Comparison of ENCODE assay signal across 13 cellular contexts in genomic region chr7:44562622-44562962, GRCh38. TPM values are rescaled to one million over a fixed set of nuclear protein-coding genes. Genes with fewer than 3 reads are reported as not detected.
A peak's percentile ranks its signal among the peaks of the same experiment; 100 is the strongest.
DNase-seq lines count a peak whose midpoint lies in the region; ATAC-seq, FAIRE-seq and TF ChIP-seq lines count a peak whose summit lies in the region.
"Not testable (repeated sequence)": the region's sequence is repeated elsewhere in the genome, so short reads cannot be mapped to it uniquely, and the experiment has no call there.
"Had no signal": no experiment of that assay in that cellular context is flagged by ENCODE, and none has a peak within 500 bp of the region (broad histone marks: within the 10 kb centered on the region; RNA-seq: fewer than 3 reads in every experiment).

No MANE protein-coding gene starts in this region.

- H3K9me3 ChIP-seq in Caco-2; HEK293 (ENCODE audit: control insufficient read depth, insufficient read depth, low read depth, low read length); IMR-90 (ENCODE audit: control insufficient read depth, insufficient read depth, low read length); PC-9 (ENCODE audit: insufficient read depth, low read depth); HepG2 (ENCODE audit: low read length); subcutaneous abdominal adipose tissue (ENCODE audit: control insufficient read depth in 5 of 5, low read length in 5 of 5): not testable (repeated sequence)

- not testable (repeated sequence) for H2AK5ac ChIP-seq in IMR-90 (ENCODE audit: low read depth, low read length)

- H3K4me3 Mint-ChIP-seq in Caco-2 (ENCODE audit: unreplicated experiment); MCF 10A (ENCODE audit: unreplicated experiment): not testable (repeated sequence)

- not testable (repeated sequence) for H2BK15ac ChIP-seq in IMR-90 (ENCODE audit: low read depth, low read length)

- not testable (repeated sequence) for H4K91ac ChIP-seq in IMR-90 (ENCODE audit: insufficient read depth, low read depth, low read length)

- intact Hi-C loops in Caco-2 (cut with micrococcal nuclease; ENCODE audit: unreplicated experiment); IMR-90 (cut with micrococcal nuclease); MCF 10A (cut with micrococcal nuclease); HepG2 (cut with micrococcal nuclease; ENCODE audit: unreplicated experiment): not testable (repeated sequence)
- intact Hi-C loops in PC-9 (cut with micrococcal nuclease; ENCODE audit: unreplicated experiment), result loop anchor here (10.0 kb wide), 1 partner anchor 188 kb away; no protein-coding TSS in a partner anchor

- peak overlapping the region; percentile 68 for H2AK9ac ChIP-seq in IMR-90 (replicated peaks; ENCODE audit: low read depth, low read length, poor library complexity)

- H3K36me3 ChIP-seq in Caco-2 (ENCODE audit: control insufficient read depth, insufficient read depth, low read length), result peaks cover 11% of the 10 kb centered on the region
- peaks cover 11 to 40% of the 10 kb centered on the region in 2 experiments; a peak in 2 of 3 replicates for H3K36me3 ChIP-seq in HEK293 (ENCODE audit: control insufficient read depth in 2 of 2, insufficient read depth in 1 of 2, low read length in 2 of 2)
- peaks cover 31% of the 10 kb centered on the region for H3K36me3 ChIP-seq in IMR-90 (ENCODE audit: control insufficient read depth, insufficient read depth, low read length)
- peaks cover 20% of the 10 kb centered on the region for H3K36me3 ChIP-seq in PC-9 (ENCODE audit: low read depth)
- H3K36me3 ChIP-seq in HepG2 (replicated peaks in 1 of 2; ENCODE audit: control insufficient read depth in 1 of 2, insufficient read depth in 2 of 2, low read length in 2 of 2), result peaks cover 12 to 29% of the 10 kb centered on the region in 2 experiments
- H3K36me3 ChIP-seq in subcutaneous abdominal adipose tissue (ENCODE audit: control insufficient read depth in 5 of 5, insufficient read depth in 5 of 5, low read length in 5 of 5), result peaks cover 0 to 42% (median 32%) of the 10 kb centered on the region in 5 donors

- H3K9me2 ChIP-seq in PC-9 (ENCODE audit: insufficient read depth), result not testable (repeated sequence)

- H3K23ac ChIP-seq in IMR-90 (ENCODE audit: low read depth, low read length), result not testable (repeated sequence)

- not testable (repeated sequence) for H2AFZ ChIP-seq in IMR-90 (replicated peaks; ENCODE audit: low read length, poor library complexity); PC-9; HepG2 (ENCODE audit: low read length)

- H3K9ac ChIP-seq in IMR-90 (ENCODE audit: low read depth, low read length); HepG2 (ENCODE audit: insufficient read depth, low read depth, low read length); subcutaneous abdominal adipose tissue (ENCODE audit: low read length in 5 of 5): not testable (repeated sequence)

- CTCF ChIA-PET in Caco-2 (lab: Charles Lee), result interaction anchor here (0.6 to 0.9 kb wide), 2 partner anchors 11 to 342 kb away, joined by 3 read pairs; no protein-coding TSS in a partner anchor
- CTCF ChIA-PET in HEK293 (lab: Yijun Ruan, JAX), result interaction anchor here (1.3 kb wide), 1 partner anchor 322 kb away, joined by 3 read pairs; no protein-coding TSS in a partner anchor
- CTCF ChIA-PET in IMR-90 (lab: Yijun Ruan, JAX); PC-9 (lab: Charles Lee); HepG2 (lab: Yijun Ruan, JAX; ENCODE audit: low intra/inter-chr PET ratio, low total read pairs): not testable (repeated sequence)
- CTCF ChIA-PET in MCF 10A (lab: Yijun Ruan, JAX), result interaction anchor here (0.6 to 4.3 kb wide), 3 partner anchors 11 to 322 kb away, joined by 3 to 23 read pairs (median 9); partner anchors contain the start of gene DDX56

- not testable (repeated sequence) for H2BK120ac ChIP-seq in IMR-90 (ENCODE audit: low read depth, low read length)

- H3K18ac ChIP-seq in IMR-90 (ENCODE audit: low read depth, low read length), result not testable (repeated sequence)

- 0 out of 2 replicates have a peak overlapping the region, but pooled peaks have one; percentile 7 for H3K27ac ChIP-seq in 22Rv1
- not testable (repeated sequence) for H3K27ac ChIP-seq in HEK293 (ENCODE audit: extremely low read depth, low read depth, low read length); IMR-90 (ENCODE audit: insufficient read depth, low read length); PC-9
- H3K27ac ChIP-seq in HepG2 (ENCODE audit: extremely low read length, insufficient read depth, low read length), result peak overlapping the region; percentile 49
- peak overlapping the region; percentile 70 for H3K27ac ChIP-seq in subcutaneous abdominal adipose tissue (ENCODE audit: low read depth, low read length)

- not testable (repeated sequence) for H2BK20ac ChIP-seq in IMR-90 (ENCODE audit: low read depth, low read length)

- not testable (repeated sequence) for H2BK5ac ChIP-seq in IMR-90 (ENCODE audit: low read depth, low read length, poor library complexity, severe bottlenecking)

- DNase-seq in Caco-2; IMR-90; PC-9; MCF 10A (ENCODE audit: unreplicated experiment); HepG2 (ENCODE audit: low spot score): not testable (repeated sequence)

- H4K20me1 ChIP-seq in IMR-90 (ENCODE audit: insufficient read depth, low read length), result peaks cover 20% of the 10 kb centered on the region
- peaks cover 11% of the 10 kb centered on the region for H4K20me1 ChIP-seq in PC-9 (ENCODE audit: insufficient read depth)
- H4K20me1 ChIP-seq in HepG2 (ENCODE audit: insufficient read depth, low read length), result not testable (repeated sequence)

- H3K27me3 ChIP-seq in Caco-2 (replicated peaks; ENCODE audit: control insufficient read depth, insufficient read depth, low read length); IMR-90 (ENCODE audit: control insufficient read depth, insufficient read depth, low read length); PC-9 (ENCODE audit: insufficient read depth, low read depth); HepG2 (ENCODE audit: control insufficient read depth in 1 of 2, insufficient read depth in 2 of 2, low read length in 2 of 2); subcutaneous abdominal adipose tissue (ENCODE audit: control insufficient read depth in 5 of 5, insufficient read depth in 4 of 5, low read length in 5 of 5): not testable (repeated sequence)

- ATAC-seq in IMR-90 (ENCODE audit: low read depth); HepG2: not testable (repeated sequence)

- BruUV-seq in Caco-2 (replicated peaks; lab: Mats Ljungman, UMichigan), result TSS peak; percentile 15
- not testable (repeated sequence) for BruUV-seq in IMR-90 (replicated peaks; lab: Mats Ljungman, UMichigan); HepG2 (replicated peaks; lab: Mats Ljungman, UMichigan)
- BruUV-seq in PC-9 (replicated peaks; lab: Mats Ljungman, UMichigan), result TSS peak; percentile 3
- BruUV-seq in MCF 10A (replicated peaks; lab: Mats Ljungman, UMichigan), result TSS peak; percentile 16

- not testable (repeated sequence) for H3K79me2 ChIP-seq in PC-9 (ENCODE audit: low read depth); HepG2 (ENCODE audit: insufficient read depth, low read length)

- H3K56ac ChIP-seq in IMR-90 (ENCODE audit: extremely low read depth, insufficient read depth, low read length), result not testable (repeated sequence)

- H3K79me1 ChIP-seq in IMR-90 (ENCODE audit: low read depth in 1 of 2, low read length in 2 of 2), result peaks cover 0 to 18% of the 10 kb centered on the region in 2 experiments; a peak in 2 of 4 replicates

- H4K8ac ChIP-seq in IMR-90 (ENCODE audit: low read depth in 2 of 2, low read length in 2 of 2), result not testable (repeated sequence)

- POLR2A ChIA-PET in Caco-2 (lab: Charles Lee), result interaction anchor here (1.8 kb wide), 1 partner anchor 11 kb away, joined by 10 read pairs; the partner anchor contains the start of gene DDX56
- POLR2A ChIA-PET in HEK293 (lab: Yijun Ruan, JAX), result interaction anchor here (3.3 kb wide), 1 partner anchor 10 kb away, joined by 19 read pairs; the partner anchor contains the start of gene DDX56
- POLR2A ChIA-PET in IMR-90 (lab: Charles Lee; ENCODE audit: unreplicated experiment); PC-9 (lab: Charles Lee; ENCODE audit: unreplicated experiment): not testable (repeated sequence)
- POLR2A ChIA-PET in MCF 10A (lab: Yijun Ruan, JAX), result interaction anchor here (0.6 to 6.7 kb wide), 5 partner anchors 11 to 416 kb away, joined by 3 to 55 read pairs (median 4); partner anchors contain the start of genes DDX56 and NUDCD3
- POLR2A ChIA-PET in HepG2 (lab: Yijun Ruan, JAX), result interaction anchor here (0.8 to 3.7 kb wide), 12 partner anchors 8 to 321 kb away, joined by 3 to 27 read pairs (median 4); partner anchors contain the start of genes DDX56, NPC1L1, NUDCD3 and OGDH

- H3K4ac ChIP-seq in IMR-90 (ENCODE audit: low read depth, low read length), result not testable (repeated sequence)

- peaks cover 57% of the 10 kb centered on the region for H3F3A ChIP-seq in PC-9 (ENCODE audit: insufficient read depth, low read depth)

- H3K36me3 Mint-ChIP-seq in Caco-2 (ENCODE audit: insufficient read depth, unreplicated experiment), result peaks cover 54% of the 10 kb centered on the region
- peaks cover 29% of the 10 kb centered on the region for H3K36me3 Mint-ChIP-seq in MCF 10A (ENCODE audit: insufficient read depth, unreplicated experiment)

- peaks cover 27% of the 10 kb centered on the region for H3K4me1 ChIP-seq in Caco-2
- not testable (repeated sequence) for H3K4me1 ChIP-seq in HEK293 (ENCODE audit: control insufficient read depth, insufficient read depth, low read length); IMR-90 (ENCODE audit: control insufficient read depth, insufficient read depth, low read length)
- peaks cover 16% of the 10 kb centered on the region for H3K4me1 ChIP-seq in PC-9 (replicated peaks; ENCODE audit: insufficient read depth)
- peaks cover 40% of the 10 kb centered on the region for H3K4me1 ChIP-seq in HepG2 (ENCODE audit: insufficient read depth, low read length)
- H3K4me1 ChIP-seq in subcutaneous abdominal adipose tissue (ENCODE audit: control insufficient read depth in 5 of 5, insufficient read depth in 5 of 5, low read length in 5 of 5), result peaks cover 0 to 32% (median 15%) of the 10 kb centered on the region in 5 donors

- not testable (repeated sequence) for H3K14ac ChIP-seq in IMR-90 (replicated peaks; ENCODE audit: low read depth, low read length)

- H3K4me3 ChIP-seq in Caco-2 (ENCODE audit: low read depth, low read length); HEK293 (ENCODE audit: low read depth, low read length); IMR-90 (ENCODE audit: insufficient read depth, low read depth, low read length); PC-9; HepG2 (replicated peaks in 1 of 3; ENCODE audit: insufficient read depth in 1 of 3, low read depth in 2 of 3, low read length in 3 of 3); subcutaneous abdominal adipose tissue (ENCODE audit: low read depth in 1 of 5, low read length in 5 of 5): not testable (repeated sequence)

- FAIRE-seq in HepG2 (lab: Jason Lieb, UNC), result not testable (repeated sequence)

- not testable (repeated sequence) for H3K9me1 ChIP-seq in IMR-90 (ENCODE audit: insufficient read depth, low read length)

- H4K5ac ChIP-seq in IMR-90 (ENCODE audit: low read depth, low read length), result not testable (repeated sequence)

- in situ Hi-C loops in IMR-90 (cut with MboI; ENCODE audit: low sequenced_read_pairs), result loop anchor here (10.0 kb wide), 1 partner anchor 318 kb away; no protein-coding TSS in a partner anchor
- in situ Hi-C loops in HepG2 (cut with HindIII; ENCODE audit: extremely low pct_ligation_motif_present, low pct_unique_long_range_greater_than_20kb), result not testable (repeated sequence)

- TF ChIP-seq RAD21 in IMR-90 (IDR thresholded peaks at IDR 0.05; ENCODE audit: low read length); HepG2 (CRISPR knock-in tag; IDR thresholded peaks at IDR 0.05): not testable (repeated sequence)

- TF ChIP-seq EP300 in HepG2 (IDR thresholded peaks at IDR 0.05; ENCODE audit: low read depth in 2 of 2, low read length in 2 of 2); HepG2 (CRISPR knock-in tag; IDR thresholded peaks at IDR 0.05; ENCODE audit: borderline replicate concordance): not testable (repeated sequence)

- H3K4me2 ChIP-seq in IMR-90 (ENCODE audit: low read depth, low read length); PC-9: not testable (repeated sequence)
- 0 out of 2 replicates have a peak overlapping the region, but pooled peaks have one; percentile 18 for H3K4me2 ChIP-seq in HepG2 (ENCODE audit: low read depth, low read length)

- H3K27ac Mint-ChIP-seq in Caco-2 (ENCODE audit: unreplicated experiment); MCF 10A (ENCODE audit: low read depth, unreplicated experiment): not testable (repeated sequence)

- TF ChIP-seq CTCF in 22Rv1 (IDR thresholded peaks at IDR 0.05); Caco-2 (IDR thresholded peaks at IDR 0.05; ENCODE audit: insufficient read depth in 1 of 2, low read depth in 1 of 2, low read length in 1 of 2, severe bottlenecking in 1 of 2, unreplicated experiment in 1 of 2); HEK293 (tag by site-specific recombination; IDR thresholded peaks at IDR 0.05); IMR-90 (conservative IDR thresholded peaks at IDR 0.05; ENCODE audit: low read depth, low read length); PC-9 (conservative IDR thresholded peaks at IDR 0.05); MCF 10A (IDR thresholded peaks at IDR 0.05; ENCODE audit: unreplicated experiment); HepG2 (CRISPR knock-in tag; IDR thresholded peaks at IDR 0.05): not testable (repeated sequence)

- H3K9me3 Mint-ChIP-seq in Caco-2 (ENCODE audit: unreplicated experiment); MCF 10A (ENCODE audit: unreplicated experiment): not testable (repeated sequence)

- not testable (repeated sequence) for TF ChIP-seq POLR2A in IMR-90 (IDR thresholded peaks at IDR 0.05; ENCODE audit: low read depth, low read length); HepG2 (IDR thresholded peaks at IDR 0.05; ENCODE audit: insufficient read depth in 1 of 2, low read depth in 2 of 2, low read length in 2 of 2)

- WGBS in IMR-90 (ENCODE audit: extremely low coverage in 2 of 2, insufficient read length in 1 of 2), 2 experiments, result no CpG with 5 or more reads among the region's 8 CpGs
- 56% methylated on average over 8 of the region's 8 CpGs for WGBS in HepG2 (ENCODE audit: low lambda C conversion rate)

- H3K4me1 Mint-ChIP-seq in Caco-2 (ENCODE audit: low read depth, unreplicated experiment) (peaks cover 20% of the 10 kb centered on the region), MCF 10A (ENCODE audit: insufficient read depth, unreplicated experiment) (peaks cover 16% of the 10 kb centered on the region)

- not testable (repeated sequence) for H3K27me3 Mint-ChIP-seq in Caco-2 (ENCODE audit: insufficient read depth, unreplicated experiment); MCF 10A (ENCODE audit: insufficient read depth, unreplicated experiment)

- dilution Hi-C loops in IMR-90 (cut with HindIII; ENCODE audit: low sequenced_read_pairs, unreplicated experiment), result not testable (repeated sequence)

RNA-seq across cellular contexts. Expression of gene DDX56, which starts 11.1 kb away (rescaled TPM):
- total RNA-seq in Caco-2 (2022), result 135 and 154 TPM in 2 replicates
- total RNA-seq in IMR-90 (2012; rRNA removed), result 56.9 and 67.7 TPM in 2 replicates
- 58.2 and 59.4 TPM in 2 replicates for polyA plus RNA-seq in IMR-90 (2012; rRNA removed)
- 30.4 and 32.4 TPM in 2 replicates for polyA plus RNA-seq in IMR-90 (2012; cell fraction: cytosol; rRNA removed)
- polyA plus RNA-seq in IMR-90 (2012; cell fraction: nucleus; rRNA removed; ENCODE audit: low replicate concordance), result 167 and 209 TPM in 2 replicates
- 113 and 125 TPM in 2 replicates for total RNA-seq in PC-9 (2021)
- total RNA-seq in MCF 10A (2022), result 104 and 105 TPM in 2 replicates
- 105 and 120 TPM in 2 replicates for total RNA-seq in HepG2 (2016; rRNA removed; fragmentation: Illumina TruSeq; extraction: Trizol)
- total RNA-seq in HepG2 (2016; cell fraction: cytosol; rRNA removed; fragmentation: Illumina TruSeq; extraction: Trizol; ENCODE audit: low read depth), result 15.2 and 16.6 TPM in 2 replicates
- total RNA-seq in HepG2 (2016; cell fraction: insoluble cytoplasmic fraction; rRNA removed; fragmentation: Illumina TruSeq; extraction: Trizol), result 109 and 123 TPM in 2 replicates
- 29.3 and 30.6 TPM in 2 replicates for total RNA-seq in HepG2 (2016; cell fraction: membrane; rRNA removed; fragmentation: Illumina TruSeq; extraction: Trizol)
- 97.6 and 120 TPM in 2 replicates for total RNA-seq in HepG2 (2016; cell fraction: nucleus; rRNA removed; fragmentation: Illumina TruSeq; extraction: Trizol)
- polyA plus RNA-seq in HepG2 (2011; rRNA removed), result 82.6 and 106 TPM in 2 replicates
- 53.6 and 58.7 TPM in 2 replicates for polyA plus RNA-seq in HepG2 (2011; cell fraction: cytosol; rRNA removed)
- polyA plus RNA-seq in HepG2 (2011; cell fraction: nucleus; rRNA removed), result 231 and 242 TPM in 2 replicates
- polyA plus RNA-seq in HepG2 (2012), result 45.8 and 68.4 TPM in 2 replicates
- 11.3 and 12.0 TPM in 2 replicates for polyA plus RNA-seq in HepG2 (2016; cell fraction: cytosol; fragmentation: Illumina TruSeq; extraction: Trizol; ENCODE audit: low read depth)
- polyA plus RNA-seq in HepG2 (2016; cell fraction: insoluble cytoplasmic fraction; fragmentation: Illumina TruSeq; extraction: Trizol; ENCODE audit: low read depth), result 83.4 and 100 TPM in 2 replicates
- 18.2 and 23.9 TPM in 2 replicates for polyA plus RNA-seq in HepG2 (2016; cell fraction: membrane; fragmentation: Illumina TruSeq; extraction: Trizol; ENCODE audit: low read depth)
- polyA plus RNA-seq in HepG2 (2016; cell fraction: nucleus; fragmentation: Illumina TruSeq; extraction: Trizol; ENCODE audit: insufficient read depth, low read depth), result 214 and 219 TPM in 2 replicates
- 168 and 202 TPM in 2 replicates for polyA minus RNA-seq in HepG2 (2011; rRNA and poly(A)+ RNA removed; ENCODE audit: low replicate concordance)
- polyA minus RNA-seq in HepG2 (2011; cell fraction: cytosol; rRNA and poly(A)+ RNA removed), result 27.9 and 30.7 TPM in 2 replicates
- 96.8 and 111 TPM in 2 replicates for polyA minus RNA-seq in HepG2 (2011; cell fraction: nucleus; rRNA and poly(A)+ RNA removed)

RNA-seq across cellular contexts. Expression of gene TMED4, which starts 19.4 kb away (rescaled TPM):
- total RNA-seq in Caco-2 (2022), result 93.4 and 96.6 TPM in 2 replicates
- total RNA-seq in IMR-90 (2012; rRNA removed), result 68.0 and 92.7 TPM in 2 replicates
- polyA plus RNA-seq in IMR-90 (2012; rRNA removed), result 57.3 and 58.6 TPM in 2 replicates
- 44.5 and 118 TPM in 2 replicates for polyA plus RNA-seq in IMR-90 (2012; cell fraction: cytosol; rRNA removed)
- 104 and 122 TPM in 2 replicates for polyA plus RNA-seq in IMR-90 (2012; cell fraction: nucleus; rRNA removed; ENCODE audit: low replicate concordance)
- 134 and 161 TPM in 2 replicates for total RNA-seq in PC-9 (2021)
- 49.7 and 58.0 TPM in 2 replicates for total RNA-seq in MCF 10A (2022)
- total RNA-seq in HepG2 (2016; rRNA removed; fragmentation: Illumina TruSeq; extraction: Trizol), result 39.2 and 81.4 TPM in 2 replicates
- 13.7 and 14.2 TPM in 2 replicates for total RNA-seq in HepG2 (2016; cell fraction: cytosol; rRNA removed; fragmentation: Illumina TruSeq; extraction: Trizol; ENCODE audit: low read depth)
- 42.8 and 80.9 TPM in 2 replicates for total RNA-seq in HepG2 (2016; cell fraction: insoluble cytoplasmic fraction; rRNA removed; fragmentation: Illumina TruSeq; extraction: Trizol)
- total RNA-seq in HepG2 (2016; cell fraction: membrane; rRNA removed; fragmentation: Illumina TruSeq; extraction: Trizol), result 36.3 and 40.4 TPM in 2 replicates
- total RNA-seq in HepG2 (2016; cell fraction: nucleus; rRNA removed; fragmentation: Illumina TruSeq; extraction: Trizol), result 71.9 and 87.9 TPM in 2 replicates
- 109 and 113 TPM in 2 replicates for polyA plus RNA-seq in HepG2 (2011; rRNA removed)
- polyA plus RNA-seq in HepG2 (2011; cell fraction: cytosol; rRNA removed), result 120 and 141 TPM in 2 replicates
- polyA plus RNA-seq in HepG2 (2011; cell fraction: nucleus; rRNA removed), result 144 and 146 TPM in 2 replicates
- 68.1 and 72.3 TPM in 2 replicates for polyA plus RNA-seq in HepG2 (2012)
- 11.1 and 15.6 TPM in 2 replicates for polyA plus RNA-seq in HepG2 (2016; cell fraction: cytosol; fragmentation: Illumina TruSeq; extraction: Trizol; ENCODE audit: low read depth)
- 38.9 and 40.8 TPM in 2 replicates for polyA plus RNA-seq in HepG2 (2016; cell fraction: insoluble cytoplasmic fraction; fragmentation: Illumina TruSeq; extraction: Trizol; ENCODE audit: low read depth)
- polyA plus RNA-seq in HepG2 (2016; cell fraction: membrane; fragmentation: Illumina TruSeq; extraction: Trizol; ENCODE audit: low read depth), result 25.9 and 27.2 TPM in 2 replicates
- polyA plus RNA-seq in HepG2 (2016; cell fraction: nucleus; fragmentation: Illumina TruSeq; extraction: Trizol; ENCODE audit: insufficient read depth, low read depth), result 141 and 156 TPM in 2 replicates
- 175 and 196 TPM in 2 replicates for polyA minus RNA-seq in HepG2 (2011; rRNA and poly(A)+ RNA removed; ENCODE audit: low replicate concordance)
- polyA minus RNA-seq in HepG2 (2011; cell fraction: cytosol; rRNA and poly(A)+ RNA removed), result 60.9 and 63.0 TPM in 2 replicates
- polyA minus RNA-seq in HepG2 (2011; cell fraction: nucleus; rRNA and poly(A)+ RNA removed), result 51.1 and 68.9 TPM in 2 replicates

RNA-seq across cellular contexts. Expression of gene NPC1L1, which starts 21.5 kb away (rescaled TPM):
- total RNA-seq in Caco-2 (2022) (5.9 and 6.5 TPM in 2 replicates), IMR-90 (2012; rRNA removed) (not detected in 2 replicates), PC-9 (2021) (0.28 and 0.30 TPM in 2 replicates), MCF 10A (2022) (0.07 TPM in 1 of 2 replicates, not detected in the other), HepG2 (2016; rRNA removed; fragmentation: Illumina TruSeq; extraction: Trizol) (3.8 and 4.8 TPM in 2 replicates)
- polyA plus RNA-seq in IMR-90 (2012; rRNA removed) (0.03 and 0.07 TPM in 2 replicates), HepG2 (2011; rRNA removed) (14.5 and 26.6 TPM in 2 replicates)
- polyA plus RNA-seq in IMR-90 (2012; cell fraction: cytosol; rRNA removed), result 0.08 TPM in 1 of 2 replicates, not detected in the other
- polyA plus RNA-seq in IMR-90 (2012; cell fraction: nucleus; rRNA removed; ENCODE audit: low replicate concordance), result 0.09 and 0.10 TPM in 2 replicates
- 1.9 and 2.0 TPM in 2 replicates for total RNA-seq in HepG2 (2016; cell fraction: cytosol; rRNA removed; fragmentation: Illumina TruSeq; extraction: Trizol; ENCODE audit: low read depth)
- total RNA-seq in HepG2 (2016; cell fraction: insoluble cytoplasmic fraction; rRNA removed; fragmentation: Illumina TruSeq; extraction: Trizol), result 2.9 and 4.5 TPM in 2 replicates
- 3.9 and 4.0 TPM in 2 replicates for total RNA-seq in HepG2 (2016; cell fraction: membrane; rRNA removed; fragmentation: Illumina TruSeq; extraction: Trizol)
- 10.5 and 11.9 TPM in 2 replicates for total RNA-seq in HepG2 (2016; cell fraction: nucleus; rRNA removed; fragmentation: Illumina TruSeq; extraction: Trizol)
- 10.4 and 11.4 TPM in 2 replicates for polyA plus RNA-seq in HepG2 (2011; cell fraction: cytosol; rRNA removed)
- polyA plus RNA-seq in HepG2 (2011; cell fraction: nucleus; rRNA removed), result 72.5 and 82.9 TPM in 2 replicates
- polyA plus RNA-seq in HepG2 (2012), result 14.5 and 17.3 TPM in 2 replicates
- 2.2 and 2.7 TPM in 2 replicates for polyA plus RNA-seq in HepG2 (2016; cell fraction: cytosol; fragmentation: Illumina TruSeq; extraction: Trizol; ENCODE audit: low read depth)
- polyA plus RNA-seq in HepG2 (2016; cell fraction: insoluble cytoplasmic fraction; fragmentation: Illumina TruSeq; extraction: Trizol; ENCODE audit: low read depth), result 4.9 and 6.8 TPM in 2 replicates
- polyA plus RNA-seq in HepG2 (2016; cell fraction: membrane; fragmentation: Illumina TruSeq; extraction: Trizol; ENCODE audit: low read depth), result 4.3 TPM in 2 replicates
- polyA plus RNA-seq in HepG2 (2016; cell fraction: nucleus; fragmentation: Illumina TruSeq; extraction: Trizol; ENCODE audit: insufficient read depth, low read depth), result 43.1 and 46.9 TPM in 2 replicates
- polyA minus RNA-seq in HepG2 (2011; rRNA and poly(A)+ RNA removed; ENCODE audit: low replicate concordance), result 0.19 and 29.3 TPM in 2 replicates
- 9.6 and 11.7 TPM in 2 replicates for polyA minus RNA-seq in HepG2 (2011; cell fraction: cytosol; rRNA and poly(A)+ RNA removed)
- polyA minus RNA-seq in HepG2 (2011; cell fraction: nucleus; rRNA and poly(A)+ RNA removed), result 16.9 and 24.6 TPM in 2 replicates
- total RNA-seq: B cell, Daoy, G401, GM23338, H4 had no signal

RNA-seq across cellular contexts. Expression of gene OGDH, which starts 43.8 kb away (rescaled TPM):
- total RNA-seq in Caco-2 (2022), result 62.1 and 64.5 TPM in 2 replicates
- total RNA-seq in IMR-90 (2012; rRNA removed), result 52.8 and 56.5 TPM in 2 replicates
- 47.4 and 47.5 TPM in 2 replicates for polyA plus RNA-seq in IMR-90 (2012; rRNA removed)
- 34.5 and 44.6 TPM in 2 replicates for polyA plus RNA-seq in IMR-90 (2012; cell fraction: cytosol; rRNA removed)
- polyA plus RNA-seq in IMR-90 (2012; cell fraction: nucleus; rRNA removed; ENCODE audit: low replicate concordance), result 38.0 and 54.5 TPM in 2 replicates
- 93.6 and 135 TPM in 2 replicates for total RNA-seq in PC-9 (2021)
- 75.1 and 91.1 TPM in 2 replicates for total RNA-seq in MCF 10A (2022)
- 25.4 and 28.1 TPM in 2 replicates for total RNA-seq in HepG2 (2016; rRNA removed; fragmentation: Illumina TruSeq; extraction: Trizol)
- total RNA-seq in HepG2 (2016; cell fraction: cytosol; rRNA removed; fragmentation: Illumina TruSeq; extraction: Trizol; ENCODE audit: low read depth), result 6.3 and 7.6 TPM in 2 replicates
- 21.2 and 24.9 TPM in 2 replicates for total RNA-seq in HepG2 (2016; cell fraction: insoluble cytoplasmic fraction; rRNA removed; fragmentation: Illumina TruSeq; extraction: Trizol)
- total RNA-seq in HepG2 (2016; cell fraction: membrane; rRNA removed; fragmentation: Illumina TruSeq; extraction: Trizol), result 6.7 and 7.3 TPM in 2 replicates
- 19.2 and 20.7 TPM in 2 replicates for total RNA-seq in HepG2 (2016; cell fraction: nucleus; rRNA removed; fragmentation: Illumina TruSeq; extraction: Trizol)
- 17.4 and 19.9 TPM in 2 replicates for polyA plus RNA-seq in HepG2 (2011; rRNA removed)
- polyA plus RNA-seq in HepG2 (2011; cell fraction: cytosol; rRNA removed), result 19.4 and 21.4 TPM in 2 replicates
- polyA plus RNA-seq in HepG2 (2011; cell fraction: nucleus; rRNA removed), result 31.0 and 32.6 TPM in 2 replicates
- 17.8 and 24.0 TPM in 2 replicates for polyA plus RNA-seq in HepG2 (2012)
- 1.4 and 1.7 TPM in 2 replicates for polyA plus RNA-seq in HepG2 (2016; cell fraction: cytosol; fragmentation: Illumina TruSeq; extraction: Trizol; ENCODE audit: low read depth)
- 16.1 and 22.3 TPM in 2 replicates for polyA plus RNA-seq in HepG2 (2016; cell fraction: insoluble cytoplasmic fraction; fragmentation: Illumina TruSeq; extraction: Trizol; ENCODE audit: low read depth)
- 2.9 and 3.9 TPM in 2 replicates for polyA plus RNA-seq in HepG2 (2016; cell fraction: membrane; fragmentation: Illumina TruSeq; extraction: Trizol; ENCODE audit: low read depth)
- 18.6 and 20.7 TPM in 2 replicates for polyA plus RNA-seq in HepG2 (2016; cell fraction: nucleus; fragmentation: Illumina TruSeq; extraction: Trizol; ENCODE audit: insufficient read depth, low read depth)
- polyA minus RNA-seq in HepG2 (2011; rRNA and poly(A)+ RNA removed; ENCODE audit: low replicate concordance), result 69.1 and 136 TPM in 2 replicates
- polyA minus RNA-seq in HepG2 (2011; cell fraction: cytosol; rRNA and poly(A)+ RNA removed), result 32.5 and 32.6 TPM in 2 replicates
- polyA minus RNA-seq in HepG2 (2011; cell fraction: nucleus; rRNA and poly(A)+ RNA removed), result 23.3 and 31.3 TPM in 2 replicates
